In the genomic region with DNA sequence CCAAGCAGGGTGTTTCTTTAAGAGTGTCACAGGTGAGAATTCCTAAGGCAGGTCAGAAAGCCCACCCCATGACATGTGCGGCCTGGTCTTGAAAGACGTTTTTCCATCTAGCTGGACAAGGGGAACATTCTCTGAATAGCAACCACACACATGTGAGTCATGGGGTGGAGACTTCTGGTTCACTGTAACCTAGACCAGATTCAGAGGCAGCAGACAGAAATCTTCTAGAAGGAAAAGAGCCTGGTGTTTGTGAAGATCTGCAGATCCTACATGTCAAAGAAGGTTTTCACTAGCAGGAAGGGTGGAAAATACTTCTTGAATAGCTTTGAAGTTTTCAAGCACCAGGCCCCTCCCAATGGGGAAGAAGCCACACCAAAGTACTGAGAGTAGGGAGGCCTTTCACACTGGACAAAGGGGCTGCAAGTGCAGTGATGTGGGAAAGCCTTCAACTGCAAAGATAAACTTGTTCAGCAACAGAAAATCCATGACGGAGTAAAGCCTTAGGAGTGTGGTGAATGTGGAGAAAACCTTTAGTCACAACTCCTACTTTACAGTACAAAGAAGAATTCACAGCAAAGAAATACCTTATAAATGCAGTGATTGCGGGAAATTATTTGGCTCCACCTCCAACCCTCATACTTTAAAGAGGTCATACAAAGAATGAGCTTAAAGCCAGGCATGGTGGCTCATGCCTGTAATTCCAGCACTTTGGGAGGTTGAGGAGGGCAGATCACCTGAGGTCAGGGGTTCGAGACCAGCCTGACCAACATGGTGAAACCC, we compare ENCODE assay signal across 10 cellular contexts. TPM values are rescaled to one million over a fixed set of nuclear protein-coding genes. Genes with fewer than 3 reads are reported as not detected.
DNase-seq lines count a peak whose midpoint lies in the region; ATAC-seq and TF ChIP-seq lines count a peak whose summit lies in the region.
"Had no signal": no experiment of that assay in that cellular context is flagged by ENCODE, and none has a peak within 500 bp of the region (broad histone marks: within the 10 kb centered on the region; RNA-seq: fewer than 3 reads in every experiment).

No MANE protein-coding gene starts in this region.

- H3K4me2 ChIP-seq in mesenchymal stem cell (ENCODE audit: low read length, poor library complexity, severe bottlenecking): peak overlapping the region; percentile 38

- no peak overlapping the region for H3K23ac ChIP-seq in mesenchymal stem cell (ENCODE audit: low read length in 2 of 2)

- H3K27ac ChIP-seq in mesenchymal stem cell (ENCODE audit: low read length, poor library complexity, severe bottlenecking) (peak overlapping the region; percentile 67), SJCRH30 (no peak overlapping the region), transverse colon (no peak overlapping the region), gastroesophageal sphincter (peak overlapping the region in 2 of 4 donors; percentile 9 to 35)

- peaks cover 12% of the 10 kb centered on the region for H3K4me1 ChIP-seq in mesenchymal stem cell (ENCODE audit: control insufficient read depth, insufficient read depth, low read depth, low read length)
- H3K4me1 ChIP-seq in SJCRH30: no peaks in the 10 kb centered on the region; the same call in 1 of the 2 replicates
- H3K4me1 ChIP-seq in transverse colon: peaks cover 0 to 34% (median 3%) of the 10 kb centered on the region in 4 donors
- H3K4me1 ChIP-seq in gastroesophageal sphincter: peaks cover 0 to 42% (median 8%) of the 10 kb centered on the region in 3 donors

- H3K14ac ChIP-seq in mesenchymal stem cell (ENCODE audit: low read length in 2 of 2): no peak overlapping the region

- TF ChIP-seq CTCF in AG10803 (conservative IDR thresholded peaks at IDR 0.05; ENCODE audit: low read length): no peak
- no peak for TF ChIP-seq CTCF in choroid plexus epithelial cell (conservative IDR thresholded peaks at IDR 0.05; ENCODE audit: low read depth, low read length)
- TF ChIP-seq CTCF in transverse colon (IDR thresholded peaks at IDR 0.05): no peak
- TF ChIP-seq CTCF in gastroesophageal sphincter (IDR thresholded peaks at IDR 0.05): no peak

- no peak overlapping the region for H4K91ac ChIP-seq in mesenchymal stem cell (ENCODE audit: low read length)

- H2BK5ac ChIP-seq in mesenchymal stem cell (ENCODE audit: low read depth, low read length, poor library complexity, severe bottlenecking): no peak overlapping the region

- H3K79me1 ChIP-seq in mesenchymal stem cell (replicated peaks; ENCODE audit: low read length, poor library complexity, severe bottlenecking): no peaks in the 10 kb centered on the region

- no peak overlapping the region for H3K4me3 ChIP-seq in AG10803 (ENCODE audit: low read length)
- no peak overlapping the region for H3K4me3 ChIP-seq in choroid plexus epithelial cell (ENCODE audit: low read depth, low read length)
- no peak overlapping the region for H3K4me3 ChIP-seq in mesenchymal stem cell (ENCODE audit: insufficient read depth in 1 of 2, low read depth in 1 of 2, low read length in 2 of 2)
- no peak overlapping the region for H3K4me3 ChIP-seq in SJCRH30
- H3K4me3 ChIP-seq in transverse colon: no peak overlapping the region
- H3K4me3 ChIP-seq in gastroesophageal sphincter: no peak overlapping the region

- TF ChIP-seq EP300 in transverse colon (IDR thresholded peaks at IDR 0.05; ENCODE audit: low read depth) (no peak), gastroesophageal sphincter (IDR thresholded peaks at IDR 0.05) (no peak)

- intact Hi-C loops in transverse colon (cut with DNase I; ENCODE audit: low total_unique reads): no loop called here

- peak overlapping the region; percentile 46 for H2AK5ac ChIP-seq in mesenchymal stem cell (ENCODE audit: low read length, severe bottlenecking)

- no peak overlapping the region for H3K4ac ChIP-seq in mesenchymal stem cell (ENCODE audit: low read depth in 1 of 2, low read length in 2 of 2)

- TF ChIP-seq POLR2A in transverse colon (IDR thresholded peaks at IDR 0.05) (no peak), gastroesophageal sphincter (IDR thresholded peaks at IDR 0.05) (no peak)

- in situ Hi-C loops in transverse colon (cut with MboI; ENCODE audit: low pct_ligation_motif_present in 1 of 4, low pct_unique_long_range_greater_than_20kb in 1 of 4, low sequenced_read_pairs in 3 of 4): no loop called here

- peaks cover 0 to 5% of the 10 kb centered on the region in 2 experiments for H3K36me3 ChIP-seq in mesenchymal stem cell (ENCODE audit: control insufficient read depth in 1 of 2, insufficient read depth in 2 of 2, low read depth in 1 of 2, low read length in 2 of 2)
- H3K36me3 ChIP-seq in SJCRH30: peaks cover 32% of the 10 kb centered on the region
- H3K36me3 ChIP-seq in transverse colon: no peaks in the 10 kb centered on the region
- H3K36me3 ChIP-seq in gastroesophageal sphincter: no peaks in the 10 kb centered on the region

- DNase-seq in AG10803 (ENCODE audit: low read depth) (peak; percentile 67), LoVo (ENCODE audit: low spot score) (peak; percentile 54), choroid plexus epithelial cell (ENCODE audit: low read depth) (peak; percentile 89), mesenchymal stem cell (peak; percentile 86), SJCRH30 (no peak), transverse colon (no peak)
- DNase-seq: activated CD4-positive, alpha-beta T cell treated with anti-CD3 and anti-CD28 coated beads, Interleukin-2, amount 10 ng/mL, durations not matched to agents 7 days and 5 days; NCI-H1092 treated with DMSO at 0.1 percent for 48 hours had no signal

- no peak overlapping the region for H2BK120ac ChIP-seq in mesenchymal stem cell (ENCODE audit: low read depth, low read length)

- no peaks in the 10 kb centered on the region for H3K27me3 ChIP-seq in mesenchymal stem cell (ENCODE audit: control insufficient read depth in 1 of 2, insufficient read depth in 1 of 2, low read length in 2 of 2)
- H3K27me3 ChIP-seq in SJCRH30: no peaks in the 10 kb centered on the region
- H3K27me3 ChIP-seq in transverse colon: no peaks in the 10 kb centered on the region
- no peaks in the 10 kb centered on the region for H3K27me3 ChIP-seq in gastroesophageal sphincter

- no peak overlapping the region for H2BK12ac ChIP-seq in mesenchymal stem cell (ENCODE audit: low read length in 2 of 2)

- no peak overlapping the region for H2BK15ac ChIP-seq in mesenchymal stem cell (ENCODE audit: low read depth, poor library complexity, severe bottlenecking)

- 37% methylated on average over 3 of the region's 5 CpGs for WGBS in mesenchymal stem cell
- 77 to 100% methylated on average over 2 to 5 of the region's 5 CpGs for WGBS in transverse colon (ENCODE audit: low coverage in 1 of 2), 2 donors
- 53 to 91% methylated on average over 2 to 3 of the region's 5 CpGs for WGBS in gastroesophageal sphincter (ENCODE audit: low coverage in 1 of 2), 2 donors

- H3K9me3 ChIP-seq in mesenchymal stem cell (ENCODE audit: control insufficient read depth, low read length) (no peaks in the 10 kb centered on the region), SJCRH30 (replicated peaks) (0 out of 2 replicates have a peak, but pooled peaks cover 4% of the 10 kb centered on the region), transverse colon (no peaks in the 10 kb centered on the region), gastroesophageal sphincter (no peaks in the 10 kb centered on the region)

- ATAC-seq in HG03025 (IDR thresholded peaks at IDR 0.05; ENCODE audit: low FRiP score, unreplicated experiment) (no peak), gastroesophageal sphincter (no peak)

- no peak overlapping the region for H4K8ac ChIP-seq in mesenchymal stem cell (ENCODE audit: low read length)

- H3K18ac ChIP-seq in mesenchymal stem cell (ENCODE audit: low read depth in 1 of 2, low read length in 2 of 2): peak overlapping the region in 1 of 2 experiments; percentile 50

- H3K9ac ChIP-seq in mesenchymal stem cell (ENCODE audit: low read length): peak overlapping the region; percentile 56

- no peak overlapping the region for H2AFZ ChIP-seq in mesenchymal stem cell (ENCODE audit: low read depth, low read length)

RNA-seq across cellular contexts. Expression of gene ADAM10, which starts 17.6 kb away (rescaled TPM):
- 313 TPM for polyA plus RNA-seq in mesenchymal stem cell (2013, experiment 1 of 2)
- 300 TPM for polyA plus RNA-seq in mesenchymal stem cell (2013, experiment 2 of 2)
- total RNA-seq in SJCRH30 (2014; rRNA removed; shearing (Covaris generic)): 292 and 334 TPM in 2 replicates
- total RNA-seq in transverse colon (100 to 1,000 TPM in 1 of 4 donors, 10 to 100 TPM in 3; 45.3 to 941 (median 69.1) TPM), gastroesophageal sphincter (10 to 100 TPM; 59.5 to 69.1 (median 62.3) TPM)

RNA-seq across cellular contexts. Expression of gene MINDY2, which starts 39.2 kb away (rescaled TPM):
- polyA plus RNA-seq in mesenchymal stem cell (2013, experiment 1 of 2): 13.3 TPM
- polyA plus RNA-seq in mesenchymal stem cell (2013, experiment 2 of 2): 14.0 TPM
- total RNA-seq in SJCRH30 (2014; rRNA removed; shearing (Covaris generic)): 38.3 and 42.3 TPM in 2 replicates
- total RNA-seq in transverse colon (10 to 100 TPM in 3 of 4 donors, 1 to 10 TPM in 1; 7.4 to 13.9 (median 12.0) TPM), gastroesophageal sphincter (10 to 100 TPM; 28.6 to 44.4 (median 38.4) TPM)

Comparison
In these comparisons a context has a peak if more than half of its experiments do, and no peak if none do; other contexts are left out.
1. DNase-seq: peak in AG10803 (single experiment), LoVo (single experiment), choroid plexus epithelial cell (single experiment) and mesenchymal stem cell (single experiment); none in SJCRH30 (0 of 2) and transverse colon (single experiment).